11 cellular contexts compared by ENCODE assay signal in the genomic region with DNA sequence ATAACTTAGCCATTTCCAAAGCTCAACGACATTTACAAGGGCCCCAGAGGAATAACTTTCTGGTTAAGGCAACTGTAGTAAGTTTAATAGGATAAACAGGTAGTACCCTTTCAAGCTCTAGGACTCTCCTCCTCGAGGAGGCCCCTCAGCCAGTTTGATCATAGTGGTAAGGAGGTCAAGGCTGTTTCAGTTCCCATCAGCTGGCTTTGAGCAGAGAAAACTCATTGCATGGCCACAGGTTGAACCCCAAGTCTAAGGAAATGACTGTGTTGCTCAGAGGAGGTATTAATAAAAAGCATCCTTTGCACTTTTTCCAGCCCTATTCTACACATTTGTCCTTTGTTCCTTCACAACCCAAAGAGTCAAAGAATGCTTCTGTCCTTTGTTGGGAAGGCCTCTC. TPM values are rescaled to one million over a fixed set of nuclear protein-coding genes. Genes with fewer than 3 reads are reported as not detected.
DNase-seq lines count a peak whose midpoint lies in the region; ATAC-seq and TF ChIP-seq lines count a peak whose summit lies in the region.
"Had no signal": no experiment of that assay in that cellular context is flagged by ENCODE, and none has a peak within 500 bp of the region (broad histone marks: within the 10 kb centered on the region; RNA-seq: fewer than 3 reads in every experiment).

No MANE protein-coding gene starts in this region.

- intact Hi-C loops in right lobe of liver (cut with DNase I): no loop called here

- no peaks in the 10 kb centered on the region for H3K4me1 ChIP-seq in right lobe of liver

- TF ChIP-seq CTCF in type B pancreatic cell (conservative IDR thresholded peaks at IDR 0.05) (no peak), right lobe of liver (IDR thresholded peaks at IDR 0.05) (no peak)

- ATAC-seq in GM18520 (IDR thresholded peaks at IDR 0.05; ENCODE audit: unreplicated experiment) (peak; percentile 52), GM21381 (IDR thresholded peaks at IDR 0.05; ENCODE audit: unreplicated experiment) (peak; percentile 48), HG02981 (IDR thresholded peaks at IDR 0.05; ENCODE audit: unreplicated experiment) (peak; percentile 51), right lobe of liver (no peak)

- no peak overlapping the region for H3K27ac Mint-ChIP-seq in type B pancreatic cell

- no peaks in the 10 kb centered on the region for H3K9me3 Mint-ChIP-seq in type B pancreatic cell

- H3K36me3 Mint-ChIP-seq in type B pancreatic cell: peaks cover 7% of the 10 kb centered on the region

- H3K27ac ChIP-seq in right lobe of liver: no peak overlapping the region
- H3K27ac ChIP-seq: epithelial cell of prostate had no signal

- peak; percentile 58 for DNase-seq in MV-4-11 (lab: John Stamatoyannopoulos, UW)
- no peak for DNase-seq in HPDE6-E6E7 (ENCODE audit: extremely low spot score)
- DNase-seq in NCI-H345 treated with DMSO at 0.1 percent for 48 hours (lab: John Stamatoyannopoulos, UW; ENCODE audit: unreplicated experiment): no peak
- no peak for DNase-seq in type B pancreatic cell (ENCODE audit: extremely low spot score, unreplicated experiment)
- no peak for DNase-seq in right lobe of liver
- DNase-seq: C1 segment of cervical spinal cord, NCI-H1436 treated with DMSO at 0.1 percent for 48 hours had no signal

- H3K27me3 Mint-ChIP-seq in type B pancreatic cell: peaks cover 2% of the 10 kb centered on the region

- TF ChIP-seq POLR2A in right lobe of liver (IDR thresholded peaks at IDR 0.05): no peak

- H3K4me3 ChIP-seq in right lobe of liver: no peak overlapping the region

- H3K4me3 Mint-ChIP-seq in type B pancreatic cell: no peak overlapping the region

- H3K36me3 ChIP-seq in right lobe of liver: no peaks in the 10 kb centered on the region

- 35% methylated on average over 2 of the region's 2 CpGs for WGBS in right lobe of liver (ENCODE audit: insufficient coverage, low coverage, low lambda C conversion rate, missing lambda C conversion rate)

- H3K27me3 ChIP-seq in right lobe of liver: no peaks in the 10 kb centered on the region

- peaks cover 11% of the 10 kb centered on the region for H3K4me1 Mint-ChIP-seq in type B pancreatic cell (ENCODE audit: unreplicated experiment)

- peaks cover 0 to 3% (median 0%) of the 10 kb centered on the region in 4 donors for H3K9me3 ChIP-seq in right lobe of liver

RNA-seq across cellular contexts. Expression of gene PRRC1, which starts 53.9 kb away (rescaled TPM):
- total RNA-seq in type B pancreatic cell (ENCODE audit: low replicate concordance) (75.1 and 102 TPM in 2 replicates), right lobe of liver (10 to 100 TPM; 18.5 to 36.9 (median 31.4) TPM)

Comparison
In these comparisons a context has a peak if more than half of its experiments do, and no peak if none do; other contexts are left out.
1. ATAC-seq: peak in GM18520 (single experiment), GM21381 (single experiment) and HG02981 (single experiment); none in right lobe of liver (0 of 4).